Comparison of ENCODE assay signal across 1 cellular context in the genomic region with DNA sequence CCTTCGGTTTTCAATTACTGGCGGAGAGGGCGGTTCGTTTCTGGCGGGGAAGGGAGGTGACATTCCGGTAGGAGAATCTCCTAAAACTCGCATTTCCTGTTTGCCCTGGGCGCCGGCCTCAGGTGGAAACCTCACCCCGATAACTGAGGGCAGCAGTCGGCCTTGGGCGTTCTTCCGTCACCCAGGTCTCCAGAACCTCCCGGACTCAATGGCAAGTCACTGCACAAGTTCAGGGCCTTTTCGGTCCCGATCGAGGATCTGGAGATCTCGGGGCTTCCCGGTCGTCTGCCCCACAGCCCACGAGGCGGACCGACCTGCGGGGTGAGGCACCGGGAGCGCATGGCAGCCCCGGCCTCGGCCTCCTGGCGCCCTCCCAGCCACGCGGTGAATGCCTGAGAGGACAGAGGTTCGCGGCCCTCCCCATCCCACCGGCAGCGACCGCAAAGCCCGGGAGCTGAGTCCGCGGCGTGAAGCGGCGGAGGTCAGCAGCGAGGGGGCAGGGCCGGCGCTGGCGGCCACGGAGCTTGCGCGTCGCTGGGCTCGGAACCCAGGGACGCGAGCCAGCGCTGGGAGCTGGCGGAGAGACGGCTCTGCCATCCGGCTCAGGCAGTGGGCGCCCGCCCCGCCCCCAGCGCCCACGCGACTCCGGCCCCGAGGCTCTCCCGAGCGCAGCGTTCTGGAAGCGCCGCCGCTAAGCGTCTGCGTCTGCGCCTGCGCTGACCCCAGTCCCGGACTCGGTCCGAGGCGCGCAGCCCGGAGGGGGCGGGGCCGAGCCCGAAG.
TF ChIP-seq lines count a peak whose summit lies in the region.

No MANE protein-coding gene starts in this region.

TF ChIP-seq in K562, 482 proteins besides CTCF, POLR2A, EP300 and RAD21 (continued from another document and continues in another):
- TF ChIP-seq MTA2 (IDR thresholded peaks at IDR 0.05; ENCODE audit: low read depth) = no peak
- TF ChIP-seq, protein P1, sequence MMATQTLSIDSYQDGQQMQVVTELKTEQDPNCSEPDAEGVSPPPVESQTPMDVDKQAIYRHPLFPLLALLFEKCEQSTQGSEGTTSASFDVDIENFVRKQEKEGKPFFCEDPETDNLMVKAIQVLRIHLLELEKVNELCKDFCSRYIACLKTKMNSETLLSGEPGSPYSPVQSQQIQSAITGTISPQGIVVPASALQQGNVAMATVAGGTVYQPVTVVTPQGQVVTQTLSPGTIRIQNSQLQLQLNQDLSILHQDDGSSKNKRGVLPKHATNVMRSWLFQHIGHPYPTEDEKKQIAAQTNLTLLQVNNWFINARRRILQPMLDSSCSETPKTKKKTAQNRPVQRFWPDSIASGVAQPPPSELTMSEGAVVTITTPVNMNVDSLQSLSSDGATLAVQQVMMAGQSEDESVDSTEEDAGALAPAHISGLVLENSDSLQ (IDR thresholded peaks at IDR 0.05) = 0 out of 2 replicates have a peak, but pooled peaks have one; percentile 14
- TF ChIP-seq, protein P2, sequence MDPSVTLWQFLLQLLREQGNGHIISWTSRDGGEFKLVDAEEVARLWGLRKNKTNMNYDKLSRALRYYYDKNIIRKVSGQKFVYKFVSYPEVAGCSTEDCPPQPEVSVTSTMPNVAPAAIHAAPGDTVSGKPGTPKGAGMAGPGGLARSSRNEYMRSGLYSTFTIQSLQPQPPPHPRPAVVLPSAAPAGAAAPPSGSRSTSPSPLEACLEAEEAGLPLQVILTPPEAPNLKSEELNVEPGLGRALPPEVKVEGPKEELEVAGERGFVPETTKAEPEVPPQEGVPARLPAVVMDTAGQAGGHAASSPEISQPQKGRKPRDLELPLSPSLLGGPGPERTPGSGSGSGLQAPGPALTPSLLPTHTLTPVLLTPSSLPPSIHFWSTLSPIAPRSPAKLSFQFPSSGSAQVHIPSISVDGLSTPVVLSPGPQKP (CRISPR knock-in tag; IDR thresholded peaks at IDR 0.05) = no peak
- TF ChIP-seq MIER1 (IDR thresholded peaks at IDR 0.05; ENCODE audit: low read depth) = no peak
- no peak for TF ChIP-seq ZC3H11A (IDR thresholded peaks at IDR 0.05; ENCODE audit: low read depth, low read length)
- TF ChIP-seq ZNF507 (tag; conservative IDR thresholded peaks at IDR 0.05) = no peak
- TF ChIP-seq, protein P3, sequence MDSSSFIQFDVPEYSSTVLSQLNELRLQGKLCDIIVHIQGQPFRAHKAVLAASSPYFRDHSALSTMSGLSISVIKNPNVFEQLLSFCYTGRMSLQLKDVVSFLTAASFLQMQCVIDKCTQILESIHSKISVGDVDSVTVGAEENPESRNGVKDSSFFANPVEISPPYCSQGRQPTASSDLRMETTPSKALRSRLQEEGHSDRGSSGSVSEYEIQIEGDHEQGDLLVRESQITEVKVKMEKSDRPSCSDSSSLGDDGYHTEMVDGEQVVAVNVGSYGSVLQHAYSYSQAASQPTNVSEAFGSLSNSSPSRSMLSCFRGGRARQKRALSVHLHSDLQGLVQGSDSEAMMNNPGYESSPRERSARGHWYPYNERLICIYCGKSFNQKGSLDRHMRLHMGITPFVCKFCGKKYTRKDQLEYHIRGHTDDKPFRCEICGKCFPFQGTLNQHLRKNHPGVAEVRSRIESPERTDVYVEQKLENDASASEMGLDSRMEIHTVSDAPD (CRISPR knock-in tag; IDR thresholded peaks at IDR 0.05) = no peak
- TF ChIP-seq, protein P4, sequence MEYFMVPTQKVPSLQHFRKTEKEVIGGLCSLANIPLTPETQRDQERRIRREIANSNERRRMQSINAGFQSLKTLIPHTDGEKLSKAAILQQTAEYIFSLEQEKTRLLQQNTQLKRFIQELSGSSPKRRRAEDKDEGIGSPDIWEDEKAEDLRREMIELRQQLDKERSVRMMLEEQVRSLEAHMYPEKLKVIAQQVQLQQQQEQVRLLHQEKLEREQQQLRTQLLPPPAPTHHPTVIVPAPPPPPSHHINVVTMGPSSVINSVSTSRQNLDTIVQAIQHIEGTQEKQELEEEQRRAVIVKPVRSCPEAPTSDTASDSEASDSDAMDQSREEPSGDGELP (CRISPR knock-in tag; IDR thresholded peaks at IDR 0.05; ENCODE audit: borderline replicate concordance) = no peak
- TF ChIP-seq, protein P5, sequence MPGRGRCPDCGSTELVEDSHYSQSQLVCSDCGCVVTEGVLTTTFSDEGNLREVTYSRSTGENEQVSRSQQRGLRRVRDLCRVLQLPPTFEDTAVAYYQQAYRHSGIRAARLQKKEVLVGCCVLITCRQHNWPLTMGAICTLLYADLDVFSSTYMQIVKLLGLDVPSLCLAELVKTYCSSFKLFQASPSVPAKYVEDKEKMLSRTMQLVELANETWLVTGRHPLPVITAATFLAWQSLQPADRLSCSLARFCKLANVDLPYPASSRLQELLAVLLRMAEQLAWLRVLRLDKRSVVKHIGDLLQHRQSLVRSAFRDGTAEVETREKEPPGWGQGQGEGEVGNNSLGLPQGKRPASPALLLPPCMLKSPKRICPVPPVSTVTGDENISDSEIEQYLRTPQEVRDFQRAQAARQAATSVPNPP (IDR thresholded peaks at IDR 0.05; ENCODE audit: borderline replicate concordance, insufficient read depth, insufficient read length) = no peak
- TF ChIP-seq ATF1 (CRISPR knock-in tag; IDR thresholded peaks at IDR 0.05) = no peak
- peak; percentile 76 for TF ChIP-seq ATF1 (tag; IDR thresholded peaks at IDR 0.05)
- TF ChIP-seq LEF1 (IDR thresholded peaks at IDR 0.05) = no peak
- TF ChIP-seq SRSF7 (optimal IDR thresholded peaks at IDR 0.05; ENCODE audit: low read depth, low read length) = no peak
- 0 out of 2 replicates have a peak, but pooled peaks have one; percentile 59 for TF ChIP-seq KLF10 (CRISPR knock-in tag; IDR thresholded peaks at IDR 0.05)
- TF ChIP-seq SMAD4 (CRISPR knock-in tag; conservative IDR thresholded peaks at IDR 0.05) = peak; percentile 69
- TF ChIP-seq, protein P6, sequence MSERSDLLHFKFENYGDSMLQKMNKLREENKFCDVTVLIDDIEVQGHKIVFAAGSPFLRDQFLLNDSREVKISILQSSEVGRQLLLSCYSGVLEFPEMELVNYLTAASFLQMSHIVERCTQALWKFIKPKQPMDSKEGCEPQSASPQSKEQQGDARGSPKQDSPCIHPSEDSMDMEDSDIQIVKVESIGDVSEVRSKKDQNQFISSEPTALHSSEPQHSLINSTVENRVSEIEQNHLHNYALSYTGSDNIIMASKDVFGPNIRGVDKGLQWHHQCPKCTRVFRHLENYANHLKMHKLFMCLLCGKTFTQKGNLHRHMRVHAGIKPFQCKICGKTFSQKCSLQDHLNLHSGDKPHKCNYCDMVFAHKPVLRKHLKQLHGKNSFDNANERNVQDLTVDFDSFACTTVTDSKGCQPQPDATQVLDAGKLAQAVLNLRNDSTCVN (CRISPR knock-in tag; IDR thresholded peaks at IDR 0.05) = no peak
- TF ChIP-seq GABPB2 (CRISPR knock-in tag; conservative IDR thresholded peaks at IDR 0.05) = no peak
- no peak for TF ChIP-seq ZNF124 (CRISPR knock-in tag; IDR thresholded peaks at IDR 0.05)
- TF ChIP-seq LCOR (CRISPR knock-in tag; IDR thresholded peaks at IDR 0.05) = no peak; the same call in 1 of the 2 replicates
- no peak for TF ChIP-seq ZNF140 (CRISPR knock-in tag; IDR thresholded peaks at IDR 0.05)
- no peak for TF ChIP-seq TSC22D4 (tag; IDR thresholded peaks at IDR 0.05)
- TF ChIP-seq PPARD (CRISPR knock-in tag; IDR thresholded peaks at IDR 0.05) = no peak
- peak; percentile 20 for TF ChIP-seq NEUROD1 (IDR thresholded peaks at IDR 0.05; ENCODE audit: borderline replicate concordance, low read depth, low read length, partially characterized antibody)
- TF ChIP-seq, protein P7, sequence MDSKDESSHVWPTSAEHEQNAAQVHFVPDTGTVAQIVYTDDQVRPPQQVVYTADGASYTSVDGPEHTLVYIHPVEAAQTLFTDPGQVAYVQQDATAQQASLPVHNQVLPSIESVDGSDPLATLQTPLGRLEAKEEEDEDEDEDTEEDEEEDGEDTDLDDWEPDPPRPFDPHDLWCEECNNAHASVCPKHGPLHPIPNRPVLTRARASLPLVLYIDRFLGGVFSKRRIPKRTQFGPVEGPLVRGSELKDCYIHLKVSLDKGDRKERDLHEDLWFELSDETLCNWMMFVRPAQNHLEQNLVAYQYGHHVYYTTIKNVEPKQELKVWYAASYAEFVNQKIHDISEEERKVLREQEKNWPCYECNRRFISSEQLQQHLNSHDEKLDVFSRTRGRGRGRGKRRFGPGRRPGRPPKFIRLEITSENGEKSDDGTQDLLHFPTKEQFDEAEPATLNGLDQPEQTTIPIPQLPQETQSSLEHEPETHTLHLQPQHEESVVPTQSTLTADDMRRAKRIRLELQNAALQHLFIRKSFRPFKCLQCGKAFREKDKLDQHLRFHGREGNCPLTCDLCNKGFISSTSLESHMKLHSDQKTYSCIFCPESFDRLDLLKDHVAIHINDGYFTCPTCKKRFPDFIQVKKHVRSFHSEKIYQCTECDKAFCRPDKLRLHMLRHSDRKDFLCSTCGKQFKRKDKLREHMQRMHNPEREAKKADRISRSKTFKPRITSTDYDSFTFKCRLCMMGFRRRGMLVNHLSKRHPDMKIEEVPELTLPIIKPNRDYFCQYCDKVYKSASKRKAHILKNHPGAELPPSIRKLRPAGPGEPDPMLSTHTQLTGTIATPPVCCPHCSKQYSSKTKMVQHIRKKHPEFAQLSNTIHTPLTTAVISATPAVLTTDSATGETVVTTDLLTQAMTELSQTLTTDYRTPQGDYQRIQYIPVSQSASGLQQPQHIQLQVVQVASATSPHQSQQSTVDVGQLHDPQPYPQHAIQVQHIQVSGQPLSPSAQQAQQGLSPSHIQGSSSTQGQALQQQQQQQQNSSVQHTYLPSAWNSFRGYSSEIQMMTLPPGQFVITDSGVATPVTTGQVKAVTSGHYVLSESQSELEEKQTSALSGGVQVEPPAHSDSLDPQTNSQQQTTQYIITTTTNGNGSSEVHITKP (IDR thresholded peaks at IDR 0.05; ENCODE audit: partially characterized antibody) = no peak
- TF ChIP-seq, protein P8, sequence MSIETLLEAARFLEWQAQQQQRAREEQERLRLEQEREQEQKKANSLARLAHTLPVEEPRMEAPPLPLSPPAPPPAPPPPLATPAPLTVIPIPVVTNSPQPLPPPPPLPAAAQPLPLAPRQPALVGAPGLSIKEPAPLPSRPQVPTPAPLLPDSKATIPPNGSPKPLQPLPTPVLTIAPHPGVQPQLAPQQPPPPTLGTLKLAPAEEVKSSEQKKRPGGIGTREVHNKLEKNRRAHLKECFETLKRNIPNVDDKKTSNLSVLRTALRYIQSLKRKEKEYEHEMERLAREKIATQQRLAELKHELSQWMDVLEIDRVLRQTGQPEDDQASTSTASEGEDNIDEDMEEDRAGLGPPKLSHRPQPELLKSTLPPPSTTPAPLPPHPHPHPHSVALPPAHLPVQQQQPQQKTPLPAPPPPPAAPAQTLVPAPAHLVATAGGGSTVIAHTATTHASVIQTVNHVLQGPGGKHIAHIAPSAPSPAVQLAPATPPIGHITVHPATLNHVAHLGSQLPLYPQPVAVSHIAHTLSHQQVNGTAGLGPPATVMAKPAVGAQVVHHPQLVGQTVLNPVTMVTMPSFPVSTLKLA (conservative IDR thresholded peaks at IDR 0.05) = peak; percentile 49 to 69
- TF ChIP-seq, protein P9, sequence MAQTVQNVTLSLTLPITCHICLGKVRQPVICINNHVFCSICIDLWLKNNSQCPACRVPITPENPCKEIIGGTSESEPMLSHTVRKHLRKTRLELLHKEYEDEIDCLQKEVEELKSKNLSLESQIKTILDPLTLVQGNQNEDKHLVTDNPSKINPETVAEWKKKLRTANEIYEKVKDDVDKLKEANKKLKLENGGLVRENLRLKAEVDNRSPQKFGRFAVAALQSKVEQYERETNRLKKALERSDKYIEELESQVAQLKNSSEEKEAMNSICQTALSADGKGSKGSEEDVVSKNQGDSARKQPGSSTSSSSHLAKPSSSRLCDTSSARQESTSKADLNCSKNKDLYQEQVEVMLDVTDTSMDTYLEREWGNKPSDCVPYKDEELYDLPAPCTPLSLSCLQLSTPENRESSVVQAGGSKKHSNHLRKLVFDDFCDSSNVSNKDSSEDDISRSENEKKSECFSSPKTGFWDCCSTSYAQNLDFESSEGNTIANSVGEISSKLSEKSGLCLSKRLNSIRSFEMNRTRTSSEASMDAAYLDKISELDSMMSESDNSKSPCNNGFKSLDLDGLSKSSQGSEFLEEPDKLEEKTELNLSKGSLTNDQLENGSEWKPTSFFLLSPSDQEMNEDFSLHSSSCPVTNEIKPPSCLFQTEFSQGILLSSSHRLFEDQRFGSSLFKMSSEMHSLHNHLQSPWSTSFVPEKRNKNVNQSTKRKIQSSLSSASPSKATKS (CRISPR knock-in tag; IDR thresholded peaks at IDR 0.05) = no peak
- TF ChIP-seq, protein P10, sequence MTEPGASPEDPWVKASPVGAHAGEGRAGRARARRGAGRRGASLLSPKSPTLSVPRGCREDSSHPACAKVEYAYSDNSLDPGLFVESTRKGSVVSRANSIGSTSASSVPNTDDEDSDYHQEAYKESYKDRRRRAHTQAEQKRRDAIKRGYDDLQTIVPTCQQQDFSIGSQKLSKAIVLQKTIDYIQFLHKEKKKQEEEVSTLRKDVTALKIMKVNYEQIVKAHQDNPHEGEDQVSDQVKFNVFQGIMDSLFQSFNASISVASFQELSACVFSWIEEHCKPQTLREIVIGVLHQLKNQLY (CRISPR knock-in tag; conservative IDR thresholded peaks at IDR 0.05) = no peak
- TF ChIP-seq, protein P11, sequence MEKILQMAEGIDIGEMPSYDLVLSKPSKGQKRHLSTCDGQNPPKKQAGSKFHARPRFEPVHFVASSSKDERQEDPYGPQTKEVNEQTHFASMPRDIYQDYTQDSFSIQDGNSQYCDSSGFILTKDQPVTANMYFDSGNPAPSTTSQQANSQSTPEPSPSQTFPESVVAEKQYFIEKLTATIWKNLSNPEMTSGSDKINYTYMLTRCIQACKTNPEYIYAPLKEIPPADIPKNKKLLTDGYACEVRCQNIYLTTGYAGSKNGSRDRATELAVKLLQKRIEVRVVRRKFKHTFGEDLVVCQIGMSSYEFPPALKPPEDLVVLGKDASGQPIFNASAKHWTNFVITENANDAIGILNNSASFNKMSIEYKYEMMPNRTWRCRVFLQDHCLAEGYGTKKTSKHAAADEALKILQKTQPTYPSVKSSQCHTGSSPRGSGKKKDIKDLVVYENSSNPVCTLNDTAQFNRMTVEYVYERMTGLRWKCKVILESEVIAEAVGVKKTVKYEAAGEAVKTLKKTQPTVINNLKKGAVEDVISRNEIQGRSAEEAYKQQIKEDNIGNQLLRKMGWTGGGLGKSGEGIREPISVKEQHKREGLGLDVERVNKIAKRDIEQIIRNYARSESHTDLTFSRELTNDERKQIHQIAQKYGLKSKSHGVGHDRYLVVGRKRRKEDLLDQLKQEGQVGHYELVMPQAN (IDR thresholded peaks at IDR 0.05; ENCODE audit: borderline replicate concordance) = peak; percentile 58; the same call in 1 of the 2 replicates
- TF ChIP-seq SIN3B (IDR thresholded peaks at IDR 0.05; ENCODE audit: low read depth) = peak; percentile 60; the same call in 1 of the 2 replicates
- TF ChIP-seq, protein P12, sequence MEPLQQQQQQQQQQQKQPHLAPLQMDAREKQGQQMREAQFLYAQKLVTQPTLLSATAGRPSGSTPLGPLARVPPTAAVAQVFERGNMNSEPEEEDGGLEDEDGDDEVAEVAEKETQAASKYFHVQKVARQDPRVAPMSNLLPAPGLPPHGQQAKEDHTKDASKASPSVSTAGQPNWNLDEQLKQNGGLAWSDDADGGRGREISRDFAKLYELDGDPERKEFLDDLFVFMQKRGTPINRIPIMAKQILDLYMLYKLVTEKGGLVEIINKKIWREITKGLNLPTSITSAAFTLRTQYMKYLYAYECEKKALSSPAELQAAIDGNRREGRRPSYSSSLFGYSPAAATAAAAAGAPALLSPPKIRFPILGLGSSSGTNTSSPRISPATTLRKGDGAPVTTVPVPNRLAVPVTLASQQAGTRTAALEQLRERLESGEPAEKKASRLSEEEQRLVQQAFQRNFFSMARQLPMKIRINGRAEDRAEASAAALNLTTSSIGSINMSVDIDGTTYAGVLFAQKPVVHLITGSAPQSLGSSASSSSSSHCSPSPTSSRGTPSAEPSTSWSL (CRISPR knock-in tag; IDR thresholded peaks at IDR 0.05; ENCODE audit: borderline replicate concordance) = no peak
- TF ChIP-seq E2F3 (CRISPR knock-in tag; IDR thresholded peaks at IDR 0.05) = peak; percentile 84; the same call in 1 of the 2 replicates
- TF ChIP-seq HNRNPH1 (optimal IDR thresholded peaks at IDR 0.05; ENCODE audit: low read depth, low read length) = no peak
- TF ChIP-seq ZNF324 (CRISPR knock-in tag; IDR thresholded peaks at IDR 0.05) = no peak
